In genomic region chr16:57499941-57500340, GRCh38 we compare ENCODE assay signal across 9 cellular contexts. TPM values are rescaled to one million over a fixed set of nuclear protein-coding genes. Genes with fewer than 3 reads are reported as not detected.
DNase-seq lines count a peak whose midpoint lies in the region; ATAC-seq, FAIRE-seq and TF ChIP-seq lines count a peak whose summit lies in the region.
"Not testable (repeated sequence)": the region's sequence is repeated elsewhere in the genome, so short reads cannot be mapped to it uniquely, and the experiment has no call there.
"Had no signal": no experiment of that assay in that cellular context is flagged by ENCODE, and none has a peak within 500 bp of the region (broad histone marks: within the 10 kb centered on the region; RNA-seq: fewer than 3 reads in every experiment).

No MANE protein-coding gene starts in this region.

- peak overlapping the region in 1 of 11 experiments; percentile 13; a peak in 1 of 22 replicates for H3K9ac ChIP-seq in BLaER1 treated with 17β-estradiol and CSF1 and Interleukin-3, amounts not matched to agents 10 nM and 100 nM
- H3K9ac ChIP-seq in kidney (ENCODE audit: low read length in 2 of 2); trophoblast cell (ENCODE audit: low read length): not testable (repeated sequence)

- not testable (repeated sequence) for ATAC-seq in activated naive CD8-positive, alpha-beta T cell treated with anti-CD3 and anti-CD28 coated beads, Interleukin-2, amount 10 ng/mL, durations not matched to agents 7 days and 5 days (ENCODE audit: low read depth)

- DNase-seq in SJSA1 (ENCODE audit: low read depth in 1 of 2, low spot score in 2 of 2) (peak; percentile 72 to 83), kidney (peak; percentile 26), trophoblast cell (peak in 1 of 2 donors; percentile 36), spleen (peak; percentile 52)
- DNase-seq in activated naive CD8-positive, alpha-beta T cell treated with anti-CD3 and anti-CD28 coated beads, Interleukin-2, amount 10 ng/mL, durations not matched to agents 7 days and 5 days; cardiac muscle cell (ENCODE audit: low read depth in 1 of 2, low spot score in 1 of 2): not testable (repeated sequence)

- H3K27ac Mint-ChIP-seq in activated naive CD8-positive, alpha-beta T cell treated with anti-CD3 and anti-CD28 coated beads, Interleukin-2, amount 10 ng/mL, durations not matched to agents 7 days and 5 days = peak overlapping the region; percentile 81

- peak overlapping the region; percentile 83 for H3K18ac ChIP-seq in trophoblast cell (ENCODE audit: low read length)

- peak overlapping the region; percentile 43 for H3K4ac ChIP-seq in trophoblast cell (ENCODE audit: low read depth, low read length)

- peak overlapping the region; percentile 80 for H2AK5ac ChIP-seq in trophoblast cell (ENCODE audit: low read length)

- peaks cover 22% of the 10 kb centered on the region for H3K4me1 Mint-ChIP-seq in activated naive CD8-positive, alpha-beta T cell treated with anti-CD3 and anti-CD28 coated beads, Interleukin-2, amount 10 ng/mL, durations not matched to agents 7 days and 5 days

- intact Hi-C loops in kidney (cut with DNase I); spleen (cut with DNase I; ENCODE audit: low total_unique reads): not testable (repeated sequence)

- not testable (repeated sequence) for H3K27me3 ChIP-seq in BLaER1 treated with 17β-estradiol and CSF1 and Interleukin-3, amounts not matched to agents 10 nM and 100 nM; SJSA1 (replicated peaks); cardiac muscle cell; trophoblast cell (ENCODE audit: insufficient read depth, low read length); spleen (replicated peaks in 1 of 7)

- not testable (repeated sequence) for H3K79me2 ChIP-seq in trophoblast cell (ENCODE audit: control insufficient read depth, insufficient read depth, low read length, poor library complexity)

- POLR2A ChIA-PET in activated naive CD8-positive, alpha-beta T cell treated with anti-CD3 and anti-CD28 coated beads, Interleukin-2, amount 10 ng/mL, durations not matched to agents 7 days and 5 days (lab: Charles Lee) = interaction anchor here (0.7 to 1.5 kb wide), 3 partner anchors 38 to 236 kb away, joined by 3 to 5 read pairs (median 3); partner anchors contain the start of genes ADGRG5, KATNB1 and POLR2C

- not testable (repeated sequence) for H3K23ac ChIP-seq in trophoblast cell (ENCODE audit: low read length)

- peaks cover 46% of the 10 kb centered on the region for H3K79me1 ChIP-seq in trophoblast cell (ENCODE audit: low read length)

- not testable (repeated sequence) for H3K9me3 Mint-ChIP-seq in activated naive CD8-positive, alpha-beta T cell treated with anti-CD3 and anti-CD28 coated beads, Interleukin-2, amount 10 ng/mL, durations not matched to agents 7 days and 5 days

- not testable (repeated sequence) for H4K20me1 ChIP-seq in BLaER1 treated with 17β-estradiol and CSF1 and Interleukin-3, amounts not matched to agents 10 nM and 100 nM

- H3K9me3 ChIP-seq in BLaER1 treated with 17β-estradiol and CSF1 and Interleukin-3, amounts not matched to agents 10 nM and 100 nM (replicated peaks in 1 of 11); SJSA1 (replicated peaks); cardiac muscle cell (ENCODE audit: low read depth); kidney (ENCODE audit: control insufficient read depth in 1 of 2, low read length in 2 of 2); mesodermal cell (ENCODE audit: control insufficient read depth, low read length); trophoblast cell (ENCODE audit: insufficient read depth, low read depth, low read length); spleen: not testable (repeated sequence)

- peak overlapping the region; percentile 95 for H2BK5ac ChIP-seq in trophoblast cell (ENCODE audit: low read depth, low read length, poor library complexity)

- not testable (repeated sequence) for TF ChIP-seq CTCF in cardiac muscle cell (IDR thresholded peaks at IDR 0.05; ENCODE audit: low read depth, low read length); kidney (IDR thresholded peaks at IDR 0.05; ENCODE audit: borderline replicate concordance, extremely low read depth, insufficient read depth); spleen (IDR thresholded peaks at IDR 0.05 in 8 of 11, conservative IDR thresholded peaks at IDR 0.05 in 3 of 11)

- H3K4me3 ChIP-seq in BLaER1 treated with 17β-estradiol and CSF1 and Interleukin-3, amounts not matched to agents 10 nM and 100 nM; SJSA1; cardiac muscle cell; kidney (ENCODE audit: low read length in 2 of 2); mesodermal cell (ENCODE audit: extremely low read depth, insufficient read depth, low read length, poor library complexity, severe bottlenecking); trophoblast cell (ENCODE audit: low read depth, low read length); spleen: not testable (repeated sequence)

- H3K27me3 Mint-ChIP-seq in activated naive CD8-positive, alpha-beta T cell treated with anti-CD3 and anti-CD28 coated beads, Interleukin-2, amount 10 ng/mL, durations not matched to agents 7 days and 5 days = not testable (repeated sequence)

- peak overlapping the region in 2 of 11 experiments; percentile 36 to 44; a peak in 3 of 22 replicates for H3K27ac ChIP-seq in BLaER1 treated with 17β-estradiol and CSF1 and Interleukin-3, amounts not matched to agents 10 nM and 100 nM
- H3K27ac ChIP-seq in SJSA1 (peak overlapping the region; percentile 59), cardiac muscle cell (peak overlapping the region; percentile 83), mesodermal cell (ENCODE audit: low read depth, low read length, severe bottlenecking) (peak overlapping the region; percentile 84), trophoblast cell (ENCODE audit: low read depth, low read length) (peak overlapping the region; percentile 79)
- H3K27ac ChIP-seq in kidney (ENCODE audit: low read depth in 2 of 2, low read length in 2 of 2); spleen: not testable (repeated sequence)

- peak overlapping the region; percentile 81 for H3K14ac ChIP-seq in trophoblast cell (ENCODE audit: low read length)

- not testable (repeated sequence) for H3K36me3 Mint-ChIP-seq in activated naive CD8-positive, alpha-beta T cell treated with anti-CD3 and anti-CD28 coated beads, Interleukin-2, amount 10 ng/mL, durations not matched to agents 7 days and 5 days

- peak overlapping the region; percentile 98 for H4K91ac ChIP-seq in trophoblast cell (ENCODE audit: low read depth, low read length)

- FAIRE-seq in kidney (lab: Jason Lieb, UNC) = not testable (repeated sequence)

- peak overlapping the region; percentile 26 for H4K8ac ChIP-seq in trophoblast cell (ENCODE audit: low read depth, low read length)

- peak overlapping the region; percentile 80 for H2BK12ac ChIP-seq in trophoblast cell (ENCODE audit: low read length)

- not testable (repeated sequence) for H4K12ac ChIP-seq in trophoblast cell (ENCODE audit: low read depth, low read length)

- H3K4me1 ChIP-seq in BLaER1 treated with 17β-estradiol and CSF1 and Interleukin-3, amounts not matched to agents 10 nM and 100 nM = peaks cover 34 to 66% (median 60%) of the 10 kb centered on the region in 10 experiments
- H3K4me1 ChIP-seq in SJSA1 (replicated peaks) (peaks cover 30% of the 10 kb centered on the region), cardiac muscle cell (ENCODE audit: low read depth) (peaks cover 48% of the 10 kb centered on the region), mesodermal cell (ENCODE audit: control insufficient read depth, insufficient read depth, low read length, poor library complexity, severe bottlenecking) (peaks cover 28% of the 10 kb centered on the region), trophoblast cell (ENCODE audit: control insufficient read depth in 1 of 2, insufficient read depth in 2 of 2, low read length in 2 of 2) (peaks cover 23 to 26% of the 10 kb centered on the region in 2 experiments), spleen (peaks cover 0 to 13% (median 3%) of the 10 kb centered on the region in 6 donors)
- not testable (repeated sequence) for H3K4me1 ChIP-seq in kidney (ENCODE audit: control insufficient read depth in 1 of 2, insufficient read depth in 1 of 2, low read depth in 1 of 2, low read length in 2 of 2)

- not testable (repeated sequence) for TF ChIP-seq POLR2A in spleen (IDR thresholded peaks at IDR 0.05)

- not testable (repeated sequence) for H3K36me3 ChIP-seq in BLaER1 treated with 17β-estradiol and CSF1 and Interleukin-3, amounts not matched to agents 10 nM and 100 nM; SJSA1; cardiac muscle cell; kidney (ENCODE audit: control insufficient read depth in 1 of 2, insufficient read depth in 2 of 2, low read length in 2 of 2); mesodermal cell (ENCODE audit: control insufficient read depth, insufficient read depth, low read length); trophoblast cell (ENCODE audit: control insufficient read depth in 1 of 2, insufficient read depth in 2 of 2, low read length in 2 of 2); spleen

- peak overlapping the region; percentile 93 for H2BK120ac ChIP-seq in trophoblast cell (ENCODE audit: insufficient read depth, low read length, poor library complexity)

- H2AFZ ChIP-seq in trophoblast cell (ENCODE audit: insufficient read depth, low read length, poor library complexity) = not testable (repeated sequence)

- H3K4me2 ChIP-seq in BLaER1 treated with 17β-estradiol and CSF1 and Interleukin-3, amounts not matched to agents 10 nM and 100 nM = peak overlapping the region; percentile 42 to 89 (median 78); a peak in 20 of 22 replicates
- not testable (repeated sequence) for H3K4me2 ChIP-seq in trophoblast cell (ENCODE audit: low read length)

- H3K4me3 Mint-ChIP-seq in activated naive CD8-positive, alpha-beta T cell treated with anti-CD3 and anti-CD28 coated beads, Interleukin-2, amount 10 ng/mL, durations not matched to agents 7 days and 5 days = not testable (repeated sequence)

- WGBS in mesodermal cell (ENCODE audit: insufficient coverage in 2 of 2), 2 experiments = 86 to 90% methylated on average over 8 to 11 of the region's 11 CpGs
- no CpG with 5 or more reads among the region's 11 CpGs for WGBS in trophoblast cell (ENCODE audit: extremely low coverage, insufficient coverage, insufficient read length)
- 93 to 99% (median 93%) methylated on average over 11 of the region's 11 CpGs for WGBS in spleen, 5 donors

RNA-seq across cellular contexts. Expression of gene DOK4, which starts 13.6 kb away (rescaled TPM):
- 5.6 and 5.7 TPM in 2 replicates for total RNA-seq in SJSA1 (2014; rRNA removed; shearing (Covaris generic))
- total RNA-seq in activated naive CD8-positive, alpha-beta T cell treated with anti-CD3 and anti-CD28 coated beads, Interleukin-2, amount 10 ng/mL, durations not matched to agents 7 days and 5 days = 1 to 10 TPM; 6.3 to 6.4 TPM
- total RNA-seq in cardiac muscle cell = 1,502 and 2,409 TPM in 2 replicates
- 1,563 and 2,826 TPM in 2 replicates for polyA plus RNA-seq in cardiac muscle cell
- total RNA-seq in kidney = 63.7 TPM
- polyA plus RNA-seq in kidney (ENCODE audit: insufficient read depth, low read depth, low replicate concordance) = 57.2 TPM
- 710 TPM for polyA plus RNA-seq in mesodermal cell (2013, experiment 1 of 2)
- 670 TPM for polyA plus RNA-seq in mesodermal cell (2013, experiment 2 of 2)
- 407 and 429 TPM in 2 replicates for polyA plus RNA-seq in trophoblast cell (2013)
- total RNA-seq in spleen = 10 to 100 TPM in 6 of 7 donors, 1 to 10 TPM in 1; 7.3 to 19.8 (median 16.1) TPM
- polyA plus RNA-seq in spleen = 10 to 100 TPM in 1 of 3 donors, 1 to 10 TPM in 2; 4.1 to 10.0 (median 5.5) TPM

RNA-seq across cellular contexts. Expression of gene CCDC102A, which starts 36.4 kb away (rescaled TPM):
- 13.4 and 24.5 TPM in 2 replicates for total RNA-seq in SJSA1 (2014; rRNA removed; shearing (Covaris generic))
- total RNA-seq in activated naive CD8-positive, alpha-beta T cell treated with anti-CD3 and anti-CD28 coated beads, Interleukin-2, amount 10 ng/mL, durations not matched to agents 7 days and 5 days = 10 to 100 TPM; 11.3 to 15.1 TPM
- 41.3 and 51.9 TPM in 2 replicates for total RNA-seq in cardiac muscle cell
- 30.1 and 43.8 TPM in 2 replicates for polyA plus RNA-seq in cardiac muscle cell
- 11.9 TPM for total RNA-seq in kidney
- 5.7 TPM for polyA plus RNA-seq in kidney (ENCODE audit: insufficient read depth, low read depth, low replicate concordance)
- polyA plus RNA-seq in mesodermal cell (2013, experiment 1 of 2) = 10.6 TPM
- 12.0 TPM for polyA plus RNA-seq in mesodermal cell (2013, experiment 2 of 2)
- polyA plus RNA-seq in trophoblast cell (2013) = 7.7 and 8.5 TPM in 2 replicates
- total RNA-seq in spleen = 10 to 100 TPM in 2 of 7 donors, 1 to 10 TPM in 5; 7.0 to 14.8 (median 7.9) TPM
- polyA plus RNA-seq in spleen = 1 to 10 TPM; 4.6 to 7.7 (median 4.8) TPM

RNA-seq across cellular contexts. Expression of gene POLR2C, which starts 37.5 kb away (rescaled TPM):
- 129 and 200 TPM in 2 replicates for total RNA-seq in SJSA1 (2014; rRNA removed; shearing (Covaris generic))
- total RNA-seq in activated naive CD8-positive, alpha-beta T cell treated with anti-CD3 and anti-CD28 coated beads, Interleukin-2, amount 10 ng/mL, durations not matched to agents 7 days and 5 days = 10 to 100 TPM; 61.1 to 63.6 TPM
- total RNA-seq in cardiac muscle cell (126 and 164 TPM in 2 replicates), kidney (58.9 TPM), spleen (10 to 100 TPM; 42.3 to 75.6 (median 52.7) TPM)
- polyA plus RNA-seq in cardiac muscle cell (80.0 and 83.5 TPM in 2 replicates), kidney (ENCODE audit: insufficient read depth, low read depth, low replicate concordance) (68.9 TPM), spleen (10 to 100 TPM; 23.2 to 42.7 (median 35.0) TPM)
- 107 TPM for polyA plus RNA-seq in mesodermal cell (2013, experiment 1 of 2)
- 90.5 TPM for polyA plus RNA-seq in mesodermal cell (2013, experiment 2 of 2)
- polyA plus RNA-seq in trophoblast cell (2013) = 49.8 and 50.6 TPM in 2 replicates

RNA-seq across cellular contexts. Expression of gene ADGRG5, which starts 42.5 kb away (rescaled TPM):
- not detected in 2 replicates for total RNA-seq in SJSA1 (2014; rRNA removed; shearing (Covaris generic))
- total RNA-seq in activated naive CD8-positive, alpha-beta T cell treated with anti-CD3 and anti-CD28 coated beads, Interleukin-2, amount 10 ng/mL, durations not matched to agents 7 days and 5 days = 10 to 100 TPM; 14.3 to 15.7 TPM
- total RNA-seq in cardiac muscle cell = not detected in 2 replicates
- polyA plus RNA-seq in cardiac muscle cell = 0.05 TPM in 1 of 2 replicates, not detected in the other
- total RNA-seq in kidney = 2.2 TPM
- polyA plus RNA-seq in kidney (ENCODE audit: insufficient read depth, low read depth, low replicate concordance) = 0.15 TPM
- 1.3 TPM for polyA plus RNA-seq in mesodermal cell (2013, experiment 1 of 2)
- polyA plus RNA-seq in mesodermal cell (2013, experiment 2 of 2) = 0.86 TPM
- polyA plus RNA-seq in trophoblast cell (2013) = 3.8 and 3.9 TPM in 2 replicates
- total RNA-seq in spleen = 10 to 100 TPM in 6 of 7 donors, 1 to 10 TPM in 1; 7.3 to 23.8 (median 13.6) TPM
- polyA plus RNA-seq in spleen = 1 to 10 TPM; 5.2 to 9.7 (median 9.3) TPM
- total RNA-seq: HFFc6 had no signal

RNA-seq across cellular contexts. Expression of gene COQ9, which starts 52.7 kb away (rescaled TPM):
- total RNA-seq in SJSA1 (2014; rRNA removed; shearing (Covaris generic)) = 34.6 and 41.5 TPM in 2 replicates
- total RNA-seq in activated naive CD8-positive, alpha-beta T cell treated with anti-CD3 and anti-CD28 coated beads, Interleukin-2, amount 10 ng/mL, durations not matched to agents 7 days and 5 days = 10 to 100 TPM; 37.1 to 40.3 TPM
- 111 and 115 TPM in 2 replicates for total RNA-seq in cardiac muscle cell
- 147 and 152 TPM in 2 replicates for polyA plus RNA-seq in cardiac muscle cell
- 78.0 TPM for total RNA-seq in kidney
- 200 TPM for polyA plus RNA-seq in kidney (ENCODE audit: insufficient read depth, low read depth, low replicate concordance)
- polyA plus RNA-seq in mesodermal cell (2013, experiment 1 of 2) = 32.8 TPM
- 34.7 TPM for polyA plus RNA-seq in mesodermal cell (2013, experiment 2 of 2)
- polyA plus RNA-seq in trophoblast cell (2013) = 21.2 and 21.9 TPM in 2 replicates
- 10 to 100 TPM; 25.8 to 39.9 (median 29.6) TPM for total RNA-seq in spleen
- 10 to 100 TPM; 32.2 to 34.9 (median 34.4) TPM for polyA plus RNA-seq in spleen

Comparison
In these comparisons a context has a peak if more than half of its experiments do, and no peak if none do; other contexts are left out.
1. RNA of gene DOK4, which starts 13.6 kb away (total RNA-seq): 1,502 to 2,409 TPM in cardiac muscle cell; 63.7 TPM in kidney (single experiment), 7.3 to 19.8 TPM in spleen, 6.3 to 6.4 TPM in activated naive CD8-positive, alpha-beta T cell treated with anti-CD3 and anti-CD28 coated beads, Interleukin-2, amount 10 ng/mL, durations not matched to agents 7 days and 5 days and 5.6 to 5.7 TPM in SJSA1; every median in the first group is over 10 times any median in the second.